Comparison of ENCODE assay signal across 1 cellular context in genomic region chr16:3023669-3024478, GRCh38.
A peak's percentile ranks its signal among the peaks of the same experiment; 100 is the strongest.
TF ChIP-seq lines count a peak whose summit lies in the region.

TSS of gene HCFC1R1 (minus strand) at chr16:3023942. CDS start at chr16:3023941, 1 bp downstream.
TSS of gene THOC6 (plus strand) at chr16:3024035. CDS start at chr16:3024327, 292 bp downstream.

TF ChIP-seq in K562, 482 proteins besides CTCF, POLR2A, EP300 and RAD21 (continued from another document and continues in another):
- TF ChIP-seq, protein P1, sequence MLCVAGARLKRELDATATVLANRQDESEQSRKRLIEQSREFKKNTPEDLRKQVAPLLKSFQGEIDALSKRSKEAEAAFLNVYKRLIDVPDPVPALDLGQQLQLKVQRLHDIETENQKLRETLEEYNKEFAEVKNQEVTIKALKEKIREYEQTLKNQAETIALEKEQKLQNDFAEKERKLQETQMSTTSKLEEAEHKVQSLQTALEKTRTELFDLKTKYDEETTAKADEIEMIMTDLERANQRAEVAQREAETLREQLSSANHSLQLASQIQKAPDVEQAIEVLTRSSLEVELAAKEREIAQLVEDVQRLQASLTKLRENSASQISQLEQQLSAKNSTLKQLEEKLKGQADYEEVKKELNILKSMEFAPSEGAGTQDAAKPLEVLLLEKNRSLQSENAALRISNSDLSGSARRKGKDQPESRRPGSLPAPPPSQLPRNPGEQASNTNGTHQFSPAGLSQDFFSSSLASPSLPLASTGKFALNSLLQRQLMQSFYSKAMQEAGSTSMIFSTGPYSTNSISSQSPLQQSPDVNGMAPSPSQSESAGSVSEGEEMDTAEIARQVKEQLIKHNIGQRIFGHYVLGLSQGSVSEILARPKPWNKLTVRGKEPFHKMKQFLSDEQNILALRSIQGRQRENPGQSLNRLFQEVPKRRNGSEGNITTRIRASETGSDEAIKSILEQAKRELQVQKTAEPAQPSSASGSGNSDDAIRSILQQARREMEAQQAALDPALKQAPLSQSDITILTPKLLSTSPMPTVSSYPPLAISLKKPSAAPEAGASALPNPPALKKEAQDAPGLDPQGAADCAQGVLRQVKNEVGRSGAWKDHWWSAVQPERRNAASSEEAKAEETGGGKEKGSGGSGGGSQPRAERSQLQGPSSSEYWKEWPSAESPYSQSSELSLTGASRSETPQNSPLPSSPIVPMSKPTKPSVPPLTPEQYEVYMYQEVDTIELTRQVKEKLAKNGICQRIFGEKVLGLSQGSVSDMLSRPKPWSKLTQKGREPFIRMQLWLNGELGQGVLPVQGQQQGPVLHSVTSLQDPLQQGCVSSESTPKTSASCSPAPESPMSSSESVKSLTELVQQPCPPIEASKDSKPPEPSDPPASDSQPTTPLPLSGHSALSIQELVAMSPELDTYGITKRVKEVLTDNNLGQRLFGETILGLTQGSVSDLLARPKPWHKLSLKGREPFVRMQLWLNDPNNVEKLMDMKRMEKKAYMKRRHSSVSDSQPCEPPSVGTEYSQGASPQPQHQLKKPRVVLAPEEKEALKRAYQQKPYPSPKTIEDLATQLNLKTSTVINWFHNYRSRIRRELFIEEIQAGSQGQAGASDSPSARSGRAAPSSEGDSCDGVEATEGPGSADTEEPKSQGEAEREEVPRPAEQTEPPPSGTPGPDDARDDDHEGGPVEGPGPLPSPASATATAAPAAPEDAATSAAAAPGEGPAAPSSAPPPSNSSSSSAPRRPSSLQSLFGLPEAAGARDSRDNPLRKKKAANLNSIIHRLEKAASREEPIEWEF (CRISPR knock-in tag; IDR thresholded peaks at IDR 0.05), result no peak
- TF ChIP-seq NFYB (IDR thresholded peaks at IDR 0.05; ENCODE audit: extremely low read depth, insufficient read length), result no peak
- TF ChIP-seq ATF4 (CRISPR knock-in tag; IDR thresholded peaks at IDR 0.05), result peak; percentile 85
- TF ChIP-seq PURB (CRISPR knock-in tag; IDR thresholded peaks at IDR 0.05; ENCODE audit: low read depth), result no peak
- TF ChIP-seq KLF13 (tag; IDR thresholded peaks at IDR 0.05; ENCODE audit: borderline replicate concordance, low read depth), result peak; percentile 33; the same call in 1 of the 2 replicates
- no peak for TF ChIP-seq TCF15 (CRISPR knock-in tag; IDR thresholded peaks at IDR 0.05)
- TF ChIP-seq, protein P2, sequence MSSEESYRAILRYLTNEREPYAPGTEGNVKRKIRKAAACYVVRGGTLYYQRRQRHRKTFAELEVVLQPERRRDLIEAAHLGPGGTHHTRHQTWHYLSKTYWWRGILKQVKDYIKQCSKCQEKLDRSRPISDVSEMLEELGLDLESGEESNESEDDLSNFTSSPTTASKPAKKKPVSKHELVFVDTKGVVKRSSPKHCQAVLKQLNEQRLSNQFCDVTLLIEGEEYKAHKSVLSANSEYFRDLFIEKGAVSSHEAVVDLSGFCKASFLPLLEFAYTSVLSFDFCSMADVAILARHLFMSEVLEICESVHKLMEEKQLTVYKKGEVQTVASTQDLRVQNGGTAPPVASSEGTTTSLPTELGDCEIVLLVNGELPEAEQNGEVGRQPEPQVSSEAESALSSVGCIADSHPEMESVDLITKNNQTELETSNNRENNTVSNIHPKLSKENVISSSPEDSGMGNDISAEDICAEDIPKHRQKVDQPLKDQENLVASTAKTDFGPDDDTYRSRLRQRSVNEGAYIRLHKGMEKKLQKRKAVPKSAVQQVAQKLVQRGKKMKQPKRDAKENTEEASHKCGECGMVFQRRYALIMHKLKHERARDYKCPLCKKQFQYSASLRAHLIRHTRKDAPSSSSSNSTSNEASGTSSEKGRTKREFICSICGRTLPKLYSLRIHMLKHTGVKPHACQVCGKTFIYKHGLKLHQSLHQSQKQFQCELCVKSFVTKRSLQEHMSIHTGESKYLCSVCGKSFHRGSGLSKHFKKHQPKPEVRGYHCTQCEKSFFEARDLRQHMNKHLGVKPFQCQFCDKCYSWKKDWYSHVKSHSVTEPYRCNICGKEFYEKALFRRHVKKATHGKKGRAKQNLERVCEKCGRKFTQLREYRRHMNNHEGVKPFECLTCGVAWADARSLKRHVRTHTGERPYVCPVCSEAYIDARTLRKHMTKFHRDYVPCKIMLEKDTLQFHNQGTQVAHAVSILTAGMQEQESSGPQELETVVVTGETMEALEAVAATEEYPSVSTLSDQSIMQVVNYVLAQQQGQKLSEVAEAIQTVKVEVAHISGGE (CRISPR knock-in tag; IDR thresholded peaks at IDR 0.05), result peak in 1 of 3 experiments; percentile 70; a peak in 2 of 6 replicates
- TF ChIP-seq HNRNPL (IDR thresholded peaks at IDR 0.05; ENCODE audit: low read depth, low read length), result 0 out of 2 replicates have a peak, but pooled peaks have one; percentile 45
- TF ChIP-seq FOXJ2 (tag; IDR thresholded peaks at IDR 0.05), result no peak
- TF ChIP-seq ATF7 (IDR thresholded peaks at IDR 0.05), result peak; percentile 85
- TF ChIP-seq CAMTA2 (CRISPR knock-in tag; conservative IDR thresholded peaks at IDR 0.05), result no peak
- TF ChIP-seq CBFA2T3 (IDR thresholded peaks at IDR 0.05), result no peak
- TF ChIP-seq SMARCA4 (IDR thresholded peaks at IDR 0.05), result no peak
- TF ChIP-seq TAF7 (tag; IDR thresholded peaks at IDR 0.05), result 0 out of 2 replicates have a peak, but pooled peaks have one; percentile 16
- TF ChIP-seq ZNF589 (CRISPR knock-in tag; IDR thresholded peaks at IDR 0.05; ENCODE audit: low read depth), result no peak
- TF ChIP-seq XRCC4 (IDR thresholded peaks at IDR 0.05; ENCODE audit: extremely low read depth, insufficient read depth, insufficient read length), result no peak
- TF ChIP-seq, protein P3, sequence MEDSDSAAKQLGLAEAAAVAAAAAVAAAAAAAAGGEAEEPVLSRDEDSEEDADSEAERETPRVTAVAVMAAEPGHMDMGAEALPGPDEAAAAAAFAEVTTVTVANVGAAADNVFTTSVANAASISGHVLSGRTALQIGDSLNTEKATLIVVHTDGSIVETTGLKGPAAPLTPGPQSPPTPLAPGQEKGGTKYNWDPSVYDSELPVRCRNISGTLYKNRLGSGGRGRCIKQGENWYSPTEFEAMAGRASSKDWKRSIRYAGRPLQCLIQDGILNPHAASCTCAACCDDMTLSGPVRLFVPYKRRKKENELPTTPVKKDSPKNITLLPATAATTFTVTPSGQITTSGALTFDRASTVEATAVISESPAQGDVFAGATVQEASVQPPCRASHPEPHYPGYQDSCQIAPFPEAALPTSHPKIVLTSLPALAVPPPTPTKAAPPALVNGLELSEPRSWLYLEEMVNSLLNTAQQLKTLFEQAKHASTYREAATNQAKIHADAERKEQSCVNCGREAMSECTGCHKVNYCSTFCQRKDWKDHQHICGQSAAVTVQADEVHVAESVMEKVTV (CRISPR knock-in tag; IDR thresholded peaks at IDR 0.05), result no peak
- TF ChIP-seq, protein P4, sequence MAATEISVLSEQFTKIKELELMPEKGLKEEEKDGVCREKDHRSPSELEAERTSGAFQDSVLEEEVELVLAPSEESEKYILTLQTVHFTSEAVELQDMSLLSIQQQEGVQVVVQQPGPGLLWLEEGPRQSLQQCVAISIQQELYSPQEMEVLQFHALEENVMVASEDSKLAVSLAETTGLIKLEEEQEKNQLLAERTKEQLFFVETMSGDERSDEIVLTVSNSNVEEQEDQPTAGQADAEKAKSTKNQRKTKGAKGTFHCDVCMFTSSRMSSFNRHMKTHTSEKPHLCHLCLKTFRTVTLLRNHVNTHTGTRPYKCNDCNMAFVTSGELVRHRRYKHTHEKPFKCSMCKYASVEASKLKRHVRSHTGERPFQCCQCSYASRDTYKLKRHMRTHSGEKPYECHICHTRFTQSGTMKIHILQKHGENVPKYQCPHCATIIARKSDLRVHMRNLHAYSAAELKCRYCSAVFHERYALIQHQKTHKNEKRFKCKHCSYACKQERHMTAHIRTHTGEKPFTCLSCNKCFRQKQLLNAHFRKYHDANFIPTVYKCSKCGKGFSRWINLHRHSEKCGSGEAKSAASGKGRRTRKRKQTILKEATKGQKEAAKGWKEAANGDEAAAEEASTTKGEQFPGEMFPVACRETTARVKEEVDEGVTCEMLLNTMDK (IDR thresholded peaks at IDR 0.05; ENCODE audit: borderline replicate concordance, insufficient read depth, low read depth, low read length, poor library complexity, severe bottlenecking), result peak; percentile 75
- TF ChIP-seq TFAM (CRISPR knock-in tag; conservative IDR thresholded peaks at IDR 0.05), result no peak
- no peak for TF ChIP-seq CC2D1A (IDR thresholded peaks at IDR 0.05)
- TF ChIP-seq ZNF561 (CRISPR knock-in tag; conservative IDR thresholded peaks at IDR 0.05), result no peak
- peak; percentile 42; the same call in 1 of the 2 replicates for TF ChIP-seq TAF15 (IDR thresholded peaks at IDR 0.05; ENCODE audit: low read depth, low read length)
- peak; percentile 73; the same call in 1 of the 2 replicates for TF ChIP-seq NKRF (IDR thresholded peaks at IDR 0.05; ENCODE audit: borderline replicate concordance)
- TF ChIP-seq C11orf30 (IDR thresholded peaks at IDR 0.05; ENCODE audit: low read depth), result no peak; the same call in 1 of the 2 replicates
- no peak for TF ChIP-seq BRD4 (IDR thresholded peaks at IDR 0.05)
- TF ChIP-seq HMBOX1 (IDR thresholded peaks at IDR 0.05), result no peak
